9 cellular contexts compared by ENCODE assay signal in genomic region chr14:89507521-89507920, GRCh38.
DNase-seq lines count a peak whose midpoint lies in the region; ATAC-seq and TF ChIP-seq lines count a peak whose summit lies in the region.
"Had no signal": no experiment of that assay in that cellular context is flagged by ENCODE, and none has a peak within 500 bp of the region (broad histone marks: within the 10 kb centered on the region; RNA-seq: fewer than 3 reads in every experiment).

No MANE protein-coding gene starts in this region.

- peak overlapping the region; percentile 45 for H3K4me2 ChIP-seq in osteoblast (ENCODE audit: insufficient read depth, low read length)
- H3K4me2 ChIP-seq: KMS-11 had no signal

- intact Hi-C loops in sigmoid colon (cut with DNase I) (no loop called here), ascending aorta (cut with DNase I) (no loop called here)

- H3K36me3 ChIP-seq in osteoblast (ENCODE audit: insufficient read depth, low read length) (no peaks in the 10 kb centered on the region), sigmoid colon (no peaks in the 10 kb centered on the region), ascending aorta (no peaks in the 10 kb centered on the region)

- H3K9me3 ChIP-seq in osteoblast (ENCODE audit: low read depth, low read length), result no peaks in the 10 kb centered on the region
- H3K9me3 ChIP-seq in sigmoid colon, result no peaks in the 10 kb centered on the region
- H3K9me3 ChIP-seq in ascending aorta, result no peaks in the 10 kb centered on the region

- H3K27ac ChIP-seq in osteoblast (ENCODE audit: low read depth, low read length), result peak overlapping the region; percentile 46
- H3K27ac ChIP-seq in sigmoid colon, result no peak overlapping the region
- H3K27ac ChIP-seq in ascending aorta, result no peak overlapping the region
- H3K27ac ChIP-seq: KMS-11 had no signal

- WGBS in sigmoid colon, 2 donors, result 78 to 87% methylated on average over 1 of the region's 1 CpG

- no peak overlapping the region for H2AFZ ChIP-seq in osteoblast (ENCODE audit: low read length)

- peaks cover 9% of the 10 kb centered on the region for H4K20me1 ChIP-seq in osteoblast (ENCODE audit: insufficient read depth, low read length)

- no peak for TF ChIP-seq EP300 in sigmoid colon (IDR thresholded peaks at IDR 0.05)

- TF ChIP-seq POLR2A in sigmoid colon (IDR thresholded peaks at IDR 0.05), result no peak

- peak; percentile 31 for ATAC-seq in HG03060 (IDR thresholded peaks at IDR 0.05; ENCODE audit: low read depth, unreplicated experiment)

- H3K79me2 ChIP-seq in osteoblast (ENCODE audit: insufficient read depth, low read length), result no peaks in the 10 kb centered on the region

- TF ChIP-seq CTCF in osteoblast (IDR thresholded peaks at IDR 0.05; ENCODE audit: extremely low read depth, low read depth, low read length), result no peak
- TF ChIP-seq CTCF in sigmoid colon (IDR thresholded peaks at IDR 0.05), result no peak
- no peak for TF ChIP-seq CTCF in ascending aorta (IDR thresholded peaks at IDR 0.05)

- H3K4me3 ChIP-seq in osteoblast (ENCODE audit: insufficient read depth, low read length), result no peak overlapping the region
- no peak overlapping the region for H3K4me3 ChIP-seq in sigmoid colon
- H3K4me3 ChIP-seq in ascending aorta, result no peak overlapping the region

- H3K27me3 ChIP-seq in osteoblast (ENCODE audit: insufficient read depth, low read length) (no peaks in the 10 kb centered on the region), sigmoid colon (no peaks in the 10 kb centered on the region), ascending aorta (no peaks in the 10 kb centered on the region)

- H3K4me1 ChIP-seq in osteoblast (ENCODE audit: insufficient read depth, low read length) (peaks cover 39% of the 10 kb centered on the region), sigmoid colon (peaks cover 0 to 6% (median 0%) of the 10 kb centered on the region in 4 donors), ascending aorta (peaks cover 0 to 5% of the 10 kb centered on the region in 2 donors)

- DNase-seq in GM03348 (ENCODE audit: low spot score) (peak; percentile 69), amniotic epithelial cell (ENCODE audit: low read depth) (peak; percentile 73), osteoblast (ENCODE audit: insufficient read length, low spot score, missing footprints) (peak; percentile 95), occipital lobe (lab: John Stamatoyannopoulos, UW) (no peak), sigmoid colon (no peak), ascending aorta (ENCODE audit: low spot score in 2 of 2) (no peak)
- no peak for DNase-seq in stimulated activated CD4-positive, alpha-beta T cell treated with anti-CD3 and anti-CD28 coated beads, Interleukin-1b, Interleukin-23, amount 100 ng/mL, for 48 hours

Comparison
In these comparisons a context has a peak if more than half of its experiments do, and no peak if none do; other contexts are left out.
1. DNase-seq: peak in GM03348 (single experiment), amniotic epithelial cell (single experiment) and osteoblast (single experiment); none in occipital lobe (single experiment), stimulated activated CD4-positive, alpha-beta T cell treated with anti-CD3 and anti-CD28 coated beads, Interleukin-1b, Interleukin-23, amount 100 ng/mL, for 48 hours (single experiment), sigmoid colon (single experiment) and ascending aorta (0 of 2).